In the genomic region with DNA sequence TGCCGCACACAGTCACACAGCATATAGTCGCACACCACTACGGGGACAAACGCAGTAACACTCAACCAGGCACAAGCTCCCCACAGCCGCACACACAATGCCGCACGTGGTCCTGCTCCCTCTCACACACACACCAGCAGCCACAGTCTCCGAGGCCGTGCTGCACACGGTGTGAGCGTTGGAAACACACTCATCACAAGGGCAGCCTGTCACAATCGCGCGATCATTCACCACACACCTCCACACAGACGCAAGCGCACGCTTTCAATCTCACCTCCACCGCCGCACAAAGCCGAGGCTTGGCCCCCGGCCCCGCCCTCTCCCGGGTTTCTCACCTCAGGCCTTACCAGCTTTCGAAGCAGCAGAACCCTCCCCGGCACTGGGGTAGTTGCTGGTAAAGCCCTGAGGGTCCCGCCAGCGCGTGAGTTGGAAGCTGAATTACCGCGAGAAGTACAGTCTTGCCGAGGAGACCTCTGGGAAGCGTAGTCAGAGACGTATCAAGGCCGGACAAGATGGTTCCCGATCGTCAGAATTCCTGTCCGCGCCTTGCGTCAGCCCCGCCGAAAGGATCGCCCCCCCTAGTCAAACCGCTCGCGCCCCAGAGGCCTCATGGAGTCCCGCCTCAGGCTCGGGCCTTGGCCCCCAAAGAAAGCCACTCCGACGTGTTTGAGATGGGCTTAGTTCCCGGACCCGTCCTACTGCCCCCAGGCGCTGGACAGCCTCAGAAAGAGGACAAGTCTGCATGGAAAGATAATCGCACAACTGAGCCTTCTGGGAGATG, we compare ENCODE assay signal across 8 cellular contexts. TPM values are rescaled to one million over a fixed set of nuclear protein-coding genes. Genes with fewer than 3 reads are reported as not detected.
DNase-seq lines count a peak whose midpoint lies in the region; ATAC-seq and TF ChIP-seq lines count a peak whose summit lies in the region.

ZNF566 (minus strand) TSS at position 423 of the 781 bp plus-strand sequence. CDS start 13,004 bp downstream, outside the sequence.

- TF ChIP-seq CTCF in A673 (conservative IDR thresholded peaks at IDR 0.05; ENCODE audit: low read depth, low read length) (no peak), WERI-Rb-1 (IDR thresholded peaks at IDR 0.05; ENCODE audit: low read depth, low read length) (0 out of 2 replicates have a peak, but pooled peaks have one; percentile 14), mammary epithelial cell (conservative IDR thresholded peaks at IDR 0.05 in 1 of 2, IDR thresholded peaks at IDR 0.05 in 1 of 2; ENCODE audit: extremely low read depth in 1 of 2, insufficient read depth in 1 of 2, low read depth in 1 of 2, low read length in 2 of 2) (no peak)

- peak within 1 kb of the TSS; percentile 61 for H3K4me3 ChIP-seq in A673 (ENCODE audit: low read depth, low read length, poor library complexity, severe bottlenecking)
- H3K4me3 ChIP-seq in WERI-Rb-1 (ENCODE audit: low read depth, low read length) = peak within 1 kb of the TSS; percentile 75
- H3K4me3 ChIP-seq in mammary epithelial cell (replicated peaks in 1 of 3; ENCODE audit: insufficient read depth in 1 of 3, low read depth in 2 of 3, low read length in 3 of 3) = peak within 1 kb of the TSS; percentile 61 to 72 (median 68)
- H3K4me3 ChIP-seq in iPS-20b (ENCODE audit: low read length) = peak within 1 kb of the TSS; percentile 86
- peak within 1 kb of the TSS; percentile 89 to 100 (median 100) for H3K4me3 ChIP-seq in skeletal muscle tissue (ENCODE audit: low read length in 3 of 3)

- CTCF ChIA-PET in A673 (lab: Charles Lee) (no interaction called here), mammary epithelial cell (lab: Charles Lee; ENCODE audit: low non-redundant PET) (no interaction called here)

- H3K9ac ChIP-seq in mammary epithelial cell (ENCODE audit: insufficient read depth, low read length) (peak within 1 kb of the TSS; percentile 88), iPS-20b (ENCODE audit: low read depth, low read length) (peak within 1 kb of the TSS; percentile 90), skeletal muscle tissue (ENCODE audit: low read depth in 1 of 3, low read length in 3 of 3) (peak within 1 kb of the TSS; percentile 97 to 99 (median 99))

- peaks cover 1% of the 10 kb centered on the region for H3K9me3 ChIP-seq in A673 (ENCODE audit: low read depth, low read length, poor library complexity, severe bottlenecking)
- H3K9me3 ChIP-seq in WERI-Rb-1 (ENCODE audit: severe bottlenecking) = peaks cover 4% of the 10 kb centered on the region
- H3K9me3 ChIP-seq in mammary epithelial cell (replicated peaks; ENCODE audit: insufficient read depth, low read length) = peaks cover 4% of the 10 kb centered on the region
- peaks cover 10% of the 10 kb centered on the region for H3K9me3 ChIP-seq in iPS-20b (ENCODE audit: insufficient read depth, low read depth, low read length)
- no peaks in the 10 kb centered on the region for H3K9me3 ChIP-seq in skeletal muscle tissue (ENCODE audit: control insufficient read depth in 3 of 3, low read length in 3 of 3)

- H3K27ac ChIP-seq in A673 (ENCODE audit: low read depth, low read length, poor library complexity, severe bottlenecking) (peak within 1 kb of the TSS; percentile 97), WERI-Rb-1 (peak within 1 kb of the TSS; percentile 99), mammary epithelial cell (ENCODE audit: insufficient read depth, low read depth, low read length) (peak within 1 kb of the TSS; percentile 87), iPS-20b (ENCODE audit: low read length) (peak within 1 kb of the TSS; percentile 80), skeletal muscle tissue (ENCODE audit: low read depth, low read length) (peak within 1 kb of the TSS; percentile 97)

- H3K36me3 ChIP-seq in A673 (ENCODE audit: insufficient read depth, low read length, poor library complexity, severe bottlenecking) = no peaks in the 10 kb centered on the region
- H3K36me3 ChIP-seq in WERI-Rb-1 = no peaks in the 10 kb centered on the region
- no peaks in the 10 kb centered on the region for H3K36me3 ChIP-seq in mammary epithelial cell (ENCODE audit: insufficient read depth, low read length)
- no peaks in the 10 kb centered on the region for H3K36me3 ChIP-seq in iPS-20b (ENCODE audit: insufficient read depth, low read depth, low read length)
- H3K36me3 ChIP-seq in skeletal muscle tissue (ENCODE audit: control insufficient read depth in 3 of 3, insufficient read depth in 3 of 3, low read length in 3 of 3) = no peaks in the 10 kb centered on the region

- DNase-seq in A673 (ENCODE audit: low spot score) (peak; percentile 98), NCI-H2171 treated with DMSO at 0.1 percent for 48 hours (lab: John Stamatoyannopoulos, UW) (peak; percentile 98), WERI-Rb-1 (peak; percentile 98), mammary epithelial cell (peak; percentile 96)

- peak within 1 kb of the TSS; percentile 87 for H3K4me2 ChIP-seq in mammary epithelial cell (ENCODE audit: insufficient read depth, low read depth, low read length)

- peak within 1 kb of the TSS; percentile 91 for H2AFZ ChIP-seq in mammary epithelial cell (ENCODE audit: low read depth, low read length)

- dilution Hi-C loops in mammary epithelial cell (cut with HindIII; ENCODE audit: low sequenced_read_pairs) = no loop called here

- peaks cover 11% of the 10 kb centered on the region for H3K79me2 ChIP-seq in mammary epithelial cell (ENCODE audit: insufficient read depth, low read length)

- in situ Hi-C loops in mammary epithelial cell (cut with MboI; ENCODE audit: low sequenced_read_pairs in 2 of 2) = loop anchor here in 1 of 2 donors (10.0 kb wide), 1 partner anchor 355 kb away; no protein-coding TSS in a partner anchor

- intact Hi-C loops in A673 (cut with micrococcal nuclease; ENCODE audit: unreplicated experiment) (no loop called here), mammary epithelial cell (cut with micrococcal nuclease) (loop anchor here (1.0 to 2.0 kb wide), 4 partner anchors 39 to 1105 kb away; partner anchors contain the start of genes ZFP14, ZNF146, ZNF260 and ZNF540)

- no peaks in the 10 kb centered on the region for H4K20me1 ChIP-seq in mammary epithelial cell (ENCODE audit: insufficient read depth, low read length)

- H3K27me3 ChIP-seq in A673 (replicated peaks; ENCODE audit: insufficient read depth, low read depth, low read length, poor library complexity) (no peaks in the 10 kb centered on the region), WERI-Rb-1 (ENCODE audit: insufficient read depth, low read depth, severe bottlenecking) (no peaks in the 10 kb centered on the region), mammary epithelial cell (ENCODE audit: insufficient read depth, low read length) (no peaks in the 10 kb centered on the region), iPS-20b (ENCODE audit: insufficient read depth, low read length) (no peaks in the 10 kb centered on the region), skeletal muscle tissue (ENCODE audit: control insufficient read depth in 3 of 3, insufficient read depth in 3 of 3, low read length in 3 of 3) (no peaks in the 10 kb centered on the region)

- BruUV-seq in A673 (replicated peaks; lab: Mats Ljungman, UMichigan) (TSS peak; percentile 72), mammary epithelial cell (replicated peaks; lab: Mats Ljungman, UMichigan) (no TSS peak)

- 2% methylated on average over 32 of the region's 53 CpGs for WGBS in mammary epithelial cell (ENCODE audit: low coverage, missing lambda C conversion rate)

- POLR2A ChIA-PET in A673 (lab: Charles Lee; ENCODE audit: low non-redundant PET) = interaction anchor here (0.6 to 0.8 kb wide), 4 partner anchors 39 to 306 kb away, joined by 3 read pairs; partner anchors contain the start of gene ZNF260

- peak; percentile 87 for ATAC-seq in GM18867 (IDR thresholded peaks at IDR 0.05; ENCODE audit: unreplicated experiment)
- ATAC-seq in HG03097 (IDR thresholded peaks at IDR 0.05; ENCODE audit: low FRiP score, unreplicated experiment) = peak; percentile 90

- peaks cover 3% of the 10 kb centered on the region for H3K4me1 ChIP-seq in A673 (ENCODE audit: insufficient read depth, low read length, poor library complexity, severe bottlenecking)
- no peaks in the 10 kb centered on the region for H3K4me1 ChIP-seq in mammary epithelial cell (ENCODE audit: insufficient read depth, low read length)
- no peaks in the 10 kb centered on the region for H3K4me1 ChIP-seq in iPS-20b (ENCODE audit: insufficient read depth, low read length)
- H3K4me1 ChIP-seq in skeletal muscle tissue (ENCODE audit: control insufficient read depth in 3 of 3, insufficient read depth in 3 of 3, low read length in 3 of 3) = peaks cover 13 to 23% (median 18%) of the 10 kb centered on the region in 3 donors

RNA-seq across cellular contexts. Expression of gene ZNF566, which starts in this region (rescaled TPM):
- total RNA-seq in A673 (2021) = 16.2 and 16.4 TPM in 2 replicates
- total RNA-seq in mammary epithelial cell = 1 to 10 TPM; 6.0 to 7.2 TPM
- 2.0 TPM for polyA plus RNA-seq in mammary epithelial cell
- polyA minus RNA-seq in mammary epithelial cell = 6.5 TPM
- 14.1 TPM for total RNA-seq in skeletal muscle tissue

Comparison
In these comparisons a context has a peak if more than half of its experiments do, and no peak if none do; other contexts are left out.
1. Peak in every context shown above with its lines: DNase-seq, ATAC-seq, H3K4me3 ChIP-seq and H3K27ac ChIP-seq.